8 cellular contexts compared by ENCODE assay signal in genomic region chr5:5141625-5142527, GRCh38. TPM values are rescaled to one million over a fixed set of nuclear protein-coding genes. Genes with fewer than 3 reads are reported as not detected.
DNase-seq lines count a peak whose midpoint lies in the region; ATAC-seq and TF ChIP-seq lines count a peak whose summit lies in the region.

No MANE protein-coding gene starts in this region.

- H3K4me1 Mint-ChIP-seq in activated naive CD8-positive, alpha-beta T cell treated with anti-CD3 and anti-CD28 coated beads for 36 hours, result peaks cover 5% of the 10 kb centered on the region

- H3K9ac ChIP-seq in KMS-11, result no peak overlapping the region

- no peak overlapping the region for H3K4me2 ChIP-seq in KMS-11

- H3K36me3 ChIP-seq in KMS-11 (ENCODE audit: insufficient read depth), result no peaks in the 10 kb centered on the region
- H3K36me3 ChIP-seq in Panc1 (ENCODE audit: control insufficient read depth, insufficient read depth, low read length), result no peaks in the 10 kb centered on the region

- H3K4me3 Mint-ChIP-seq in activated naive CD8-positive, alpha-beta T cell treated with anti-CD3 and anti-CD28 coated beads for 36 hours, result no peak overlapping the region

- H3K4me3 ChIP-seq in KMS-11 (IDR thresholded peaks at IDR 0.05; ENCODE audit: insufficient read depth, low read depth, low read length) (no peak overlapping the region), Panc1 (ENCODE audit: low read depth in 2 of 2, low read length in 2 of 2) (no peak overlapping the region)

- no peaks in the 10 kb centered on the region for H3K9me3 Mint-ChIP-seq in activated naive CD8-positive, alpha-beta T cell treated with anti-CD3 and anti-CD28 coated beads for 36 hours

- H3K27me3 Mint-ChIP-seq in activated naive CD8-positive, alpha-beta T cell treated with anti-CD3 and anti-CD28 coated beads for 36 hours, result peaks cover 40% of the 10 kb centered on the region

- no peaks in the 10 kb centered on the region for H4K20me1 ChIP-seq in KMS-11 (ENCODE audit: insufficient read depth)

- no peaks in the 10 kb centered on the region for H3K9me3 ChIP-seq in Panc1 (ENCODE audit: control insufficient read depth, insufficient read depth, low read depth, low read length)

- CTCF ChIA-PET in Panc1 (lab: Charles Lee), result interaction anchor here (1.1 kb wide), 1 partner anchor 277 kb away, joined by 5 read pairs; no protein-coding TSS in a partner anchor

- POLR2A ChIA-PET in Panc1 (lab: Charles Lee), result no interaction called here

- intact Hi-C loops in Right ventricle myocardium superior (cut with DNase I) (loop anchor here (5.0 kb wide), 2 partner anchors 255 to 275 kb away; no protein-coding TSS in a partner anchor), cardiac septum (cut with DNase I) (loop anchor here (1.0 to 5.0 kb wide), 3 partner anchors 253 to 277 kb away; no protein-coding TSS in a partner anchor), Panc1 (cut with micrococcal nuclease; ENCODE audit: unreplicated experiment) (loop anchor here (1.0 to 2.0 kb wide), 3 partner anchors 252 to 277 kb away; no protein-coding TSS in a partner anchor), left cardiac atrium (cut with DNase I) (loop anchor here (1.0 to 10.0 kb wide), 4 partner anchors 255 to 277 kb away; no protein-coding TSS in a partner anchor)

- in situ Hi-C loops in Panc1 (cut with HindIII; ENCODE audit: low pct_unique_long_range_greater_than_20kb, low sequenced_read_pairs), result no loop called here

- H3K27me3 ChIP-seq in KMS-11 (ENCODE audit: insufficient read depth, low read depth), result no peaks in the 10 kb centered on the region
- H3K27me3 ChIP-seq in Panc1 (ENCODE audit: control insufficient read depth, insufficient read depth, low read length), result no peaks in the 10 kb centered on the region; the same call in 1 of the 2 replicates

- no peaks in the 10 kb centered on the region for H3K36me3 Mint-ChIP-seq in activated naive CD8-positive, alpha-beta T cell treated with anti-CD3 and anti-CD28 coated beads for 36 hours

- no peak overlapping the region for H2AFZ ChIP-seq in KMS-11 (ENCODE audit: low read depth)

- peak; percentile 62 for ATAC-seq in Right ventricle myocardium superior (ENCODE audit: poor library complexity)
- ATAC-seq in Panc1, result peak; percentile 57; the same call in 1 of the 2 replicates
- ATAC-seq in left cardiac atrium, result peak in 1 of 2 donors; percentile 46
- ATAC-seq in HG03135 (IDR thresholded peaks at IDR 0.05; ENCODE audit: unreplicated experiment), result no peak

- no peaks in the 10 kb centered on the region for H3K79me2 ChIP-seq in KMS-11 (ENCODE audit: insufficient read depth, low read depth)

- no TSS peak for BruUV-seq in Panc1 (replicated peaks; lab: Mats Ljungman, UMichigan)

- H3K4me1 ChIP-seq in KMS-11 (ENCODE audit: low read depth, poor library complexity, severe bottlenecking), result no peaks in the 10 kb centered on the region
- H3K4me1 ChIP-seq in Panc1 (ENCODE audit: control insufficient read depth, insufficient read depth, low read length), result peaks cover 6% of the 10 kb centered on the region

- TF ChIP-seq CTCF in KMS-11 (conservative IDR thresholded peaks at IDR 0.05; ENCODE audit: low read depth, low read length) (peak; percentile 94), Panc1 (IDR thresholded peaks at IDR 0.05) (peak; percentile 73; the same call in 1 of the 2 replicates)

- no peak overlapping the region for H3K27ac Mint-ChIP-seq in activated naive CD8-positive, alpha-beta T cell treated with anti-CD3 and anti-CD28 coated beads for 36 hours

- H3K27ac ChIP-seq in KMS-11 (no peak overlapping the region), Panc1 (ENCODE audit: low read length) (no peak overlapping the region)

- no peak for DNase-seq in Right ventricle myocardium superior
- DNase-seq in cardiac septum (ENCODE audit: low spot score), result no peak
- no peak for DNase-seq in Panc1 (ENCODE audit: low read depth, low spot score)
- peak; percentile 21 for DNase-seq in activated naive CD8-positive, alpha-beta T cell treated with anti-CD3 and anti-CD28 coated beads for 36 hours
- peak; percentile 44 for DNase-seq in left cardiac atrium
- peak; percentile 46 for DNase-seq in smooth muscle cell of the brain vasculature (ENCODE audit: low read depth, low spot score)

RNA-seq across cellular contexts. Expression of gene ADAMTS16, which starts 1.7 kb away (rescaled TPM):
- 0.05 TPM for total RNA-seq in Right ventricle myocardium superior
- total RNA-seq in cardiac septum, result not detected
- total RNA-seq in Panc1 (2021; ENCODE audit: unreplicated experiment), result 0.54 TPM
- polyA plus RNA-seq in Panc1 (2012; ENCODE audit: insufficient read length), result 0.19 TPM
- total RNA-seq in activated naive CD8-positive, alpha-beta T cell treated with anti-CD3 and anti-CD28 coated beads for 36 hours, result not detected
- under 1 TPM in 1 of 2 donors, not detected in 1; 0.27 TPM for total RNA-seq in left cardiac atrium

Comparison
In these comparisons a context has a peak if more than half of its experiments do, and no peak if none do; other contexts are left out.
1. DNase-seq: peak in activated naive CD8-positive, alpha-beta T cell treated with anti-CD3 and anti-CD28 coated beads for 36 hours (single experiment), left cardiac atrium (single experiment) and smooth muscle cell of the brain vasculature (single experiment); none in Right ventricle myocardium superior (single experiment), cardiac septum (single experiment) and Panc1 (single experiment).